Comparison of ENCODE assay signal across 1 cellular context in the genomic region with DNA sequence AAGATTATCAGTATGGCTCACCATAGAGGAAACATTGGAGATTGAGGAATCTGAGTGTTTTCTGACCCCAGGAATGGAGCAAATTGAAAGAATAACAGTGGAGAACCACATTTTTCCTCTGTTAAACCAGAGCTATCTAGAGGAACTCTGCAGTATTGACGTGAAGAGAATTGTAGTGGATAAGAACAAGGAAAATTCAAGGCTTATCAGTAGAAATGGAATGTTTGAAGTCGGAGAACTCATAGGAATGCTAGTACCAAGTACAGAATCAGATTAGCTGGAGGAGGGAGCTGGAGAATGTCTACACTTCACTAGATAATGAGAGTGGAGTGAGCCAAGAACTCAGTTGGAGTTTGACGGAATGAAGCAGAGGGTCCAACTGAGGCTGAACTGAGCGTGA.
TF ChIP-seq lines count a peak whose summit lies in the region.

No MANE protein-coding gene starts in this region.

TF ChIP-seq in endothelial cell of umbilical vein, 7 proteins besides CTCF, POLR2A, EP300 and RAD21 (continued from another document):
- TF ChIP-seq MAX (IDR thresholded peaks at IDR 0.05; ENCODE audit: insufficient read depth, insufficient read length) (no peak), JUN (IDR thresholded peaks at IDR 0.05; ENCODE audit: borderline replicate concordance, insufficient read depth, insufficient read length, low read depth) (no peak), POLR2AphosphoS5 (IDR thresholded peaks at IDR 0.05; ENCODE audit: insufficient read depth, low read depth, low read length) (no peak)
